11 cellular contexts compared by ENCODE assay signal in genomic region chr11:69812927-69813326, GRCh38. TPM values are rescaled to one million over a fixed set of nuclear protein-coding genes. Genes with fewer than 3 reads are reported as not detected.
"Had no signal": no experiment of that assay in that cellular context is flagged by ENCODE, and none has a peak within 500 bp of the region (broad histone marks: within the 10 kb centered on the region; RNA-seq: fewer than 3 reads in every experiment).

No MANE protein-coding gene starts in this region.

- DNase-seq: GM23248, GOT3, H9, Karpas-422, KBM-7 had no signal

- H2AFZ ChIP-seq: GM23248 had no signal

- H3K4me1 Mint-ChIP-seq: IgD-negative memory B cell had no signal

- H3K36me3 Mint-ChIP-seq: IgD-negative memory B cell had no signal

- H3K4me3 ChIP-seq: GM23248 had no signal

- H3K27ac Mint-ChIP-seq: H9, IgD-negative memory B cell had no signal

- H3K9me3 Mint-ChIP-seq: IgD-negative memory B cell had no signal

- H3K27ac ChIP-seq: GM23248, KMS-11 had no signal

- H3K9ac ChIP-seq: GM23248, KMS-11 had no signal

- ATAC-seq: HCT116, HepG2 had no signal

- H3K4me3 Mint-ChIP-seq: H9 had no signal

- H3K4me2 ChIP-seq: KMS-11 had no signal

RNA-seq across cellular contexts. Expression of gene FGF3, which starts 6.3 kb away (rescaled TPM):
- total RNA-seq: GM23248, H4, H9, HepG2, HT1080 had no signal
- polyA plus RNA-seq: GM23248, HepG2, IgD-negative memory B cell had no signal

RNA-seq across cellular contexts. Expression of gene FGF4, which starts 37.8 kb away (rescaled TPM):
- total RNA-seq: GM23248, HepG2, HT1080 had no signal
- polyA plus RNA-seq: GM23248, HepG2, IgD-negative memory B cell had no signal
